2 cellular contexts compared by ENCODE assay signal in the genomic region with DNA sequence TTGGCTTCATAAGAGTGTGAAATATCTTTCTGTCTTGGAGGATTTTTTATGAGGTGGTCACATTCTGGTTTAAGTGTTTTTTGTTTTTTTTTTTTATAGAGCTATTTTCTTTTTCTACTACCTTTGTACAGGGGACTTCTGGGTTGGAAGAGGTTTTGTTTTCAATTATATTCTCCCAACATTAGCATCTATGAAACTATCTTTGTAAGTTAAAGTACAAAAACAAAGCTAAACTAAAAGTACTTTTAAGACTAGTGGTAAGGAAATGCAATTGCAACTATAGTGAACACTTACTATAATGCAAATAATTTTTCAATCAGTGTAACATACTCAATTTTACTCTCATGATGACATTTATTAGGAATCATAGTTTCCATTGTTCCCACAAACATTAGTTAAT.
TF ChIP-seq lines count a peak whose summit lies in the region.

No MANE protein-coding gene starts in this region.

TF ChIP-seq in SK-N-SH, 30 proteins besides CTCF, POLR2A, EP300 and RAD21:
- TF ChIP-seq RCOR1 (IDR thresholded peaks at IDR 0.05; ENCODE audit: low read length) (no peak), NRF1 (IDR thresholded peaks at IDR 0.05; ENCODE audit: low read depth, low read length) (no peak), YY1 (IDR thresholded peaks at IDR 0.05; ENCODE audit: low read depth) (no peak), MXI1 (IDR thresholded peaks at IDR 0.05; ENCODE audit: low read depth, low read length) (no peak), SMC3 (IDR thresholded peaks at IDR 0.05; ENCODE audit: low read depth, low read length) (no peak), TCF12 (IDR thresholded peaks at IDR 0.05) (no peak)
- TF ChIP-seq, protein P1, sequence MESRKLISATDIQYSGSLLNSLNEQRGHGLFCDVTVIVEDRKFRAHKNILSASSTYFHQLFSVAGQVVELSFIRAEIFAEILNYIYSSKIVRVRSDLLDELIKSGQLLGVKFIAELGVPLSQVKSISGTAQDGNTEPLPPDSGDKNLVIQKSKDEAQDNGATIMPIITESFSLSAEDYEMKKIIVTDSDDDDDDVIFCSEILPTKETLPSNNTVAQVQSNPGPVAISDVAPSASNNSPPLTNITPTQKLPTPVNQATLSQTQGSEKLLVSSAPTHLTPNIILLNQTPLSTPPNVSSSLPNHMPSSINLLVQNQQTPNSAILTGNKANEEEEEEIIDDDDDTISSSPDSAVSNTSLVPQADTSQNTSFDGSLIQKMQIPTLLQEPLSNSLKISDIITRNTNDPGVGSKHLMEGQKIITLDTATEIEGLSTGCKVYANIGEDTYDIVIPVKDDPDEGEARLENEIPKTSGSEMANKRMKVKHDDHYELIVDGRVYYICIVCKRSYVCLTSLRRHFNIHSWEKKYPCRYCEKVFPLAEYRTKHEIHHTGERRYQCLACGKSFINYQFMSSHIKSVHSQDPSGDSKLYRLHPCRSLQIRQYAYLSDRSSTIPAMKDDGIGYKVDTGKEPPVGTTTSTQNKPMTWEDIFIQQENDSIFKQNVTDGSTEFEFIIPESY (IDR thresholded peaks at IDR 0.05; ENCODE audit: borderline replicate concordance, low read depth), result no peak
- TF ChIP-seq, protein P2, sequence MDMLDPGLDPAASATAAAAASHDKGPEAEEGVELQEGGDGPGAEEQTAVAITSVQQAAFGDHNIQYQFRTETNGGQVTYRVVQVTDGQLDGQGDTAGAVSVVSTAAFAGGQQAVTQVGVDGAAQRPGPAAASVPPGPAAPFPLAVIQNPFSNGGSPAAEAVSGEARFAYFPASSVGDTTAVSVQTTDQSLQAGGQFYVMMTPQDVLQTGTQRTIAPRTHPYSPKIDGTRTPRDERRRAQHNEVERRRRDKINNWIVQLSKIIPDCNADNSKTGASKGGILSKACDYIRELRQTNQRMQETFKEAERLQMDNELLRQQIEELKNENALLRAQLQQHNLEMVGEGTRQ (IDR thresholded peaks at IDR 0.05; ENCODE audit: borderline replicate concordance, low read depth, low read length), result no peak
- TF ChIP-seq, protein P3, sequence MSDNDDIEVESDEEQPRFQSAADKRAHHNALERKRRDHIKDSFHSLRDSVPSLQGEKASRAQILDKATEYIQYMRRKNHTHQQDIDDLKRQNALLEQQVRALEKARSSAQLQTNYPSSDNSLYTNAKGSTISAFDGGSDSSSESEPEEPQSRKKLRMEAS (IDR thresholded peaks at IDR 0.05; ENCODE audit: low read depth), result no peak
TF ChIP-seq in SK-N-SH: peak in this region for 0.

TF ChIP-seq in SK-N-SH treated with all-trans-retinoic acid at 6 μM for 48 hours, 23 proteins besides CTCF, POLR2A, EP300 and RAD21:
- TF ChIP-seq ZNF8 (CRISPR knock-in tag; IDR thresholded peaks at IDR 0.05), result no peak
- TF ChIP-seq ZNF70 (CRISPR knock-in tag; IDR thresholded peaks at IDR 0.05), result no peak
- TF ChIP-seq ESRRG (CRISPR knock-in tag; IDR thresholded peaks at IDR 0.05), result no peak
- no peak for TF ChIP-seq BACH2 (CRISPR knock-in tag; IDR thresholded peaks at IDR 0.05; ENCODE audit: borderline replicate concordance)
- TF ChIP-seq, protein P4, sequence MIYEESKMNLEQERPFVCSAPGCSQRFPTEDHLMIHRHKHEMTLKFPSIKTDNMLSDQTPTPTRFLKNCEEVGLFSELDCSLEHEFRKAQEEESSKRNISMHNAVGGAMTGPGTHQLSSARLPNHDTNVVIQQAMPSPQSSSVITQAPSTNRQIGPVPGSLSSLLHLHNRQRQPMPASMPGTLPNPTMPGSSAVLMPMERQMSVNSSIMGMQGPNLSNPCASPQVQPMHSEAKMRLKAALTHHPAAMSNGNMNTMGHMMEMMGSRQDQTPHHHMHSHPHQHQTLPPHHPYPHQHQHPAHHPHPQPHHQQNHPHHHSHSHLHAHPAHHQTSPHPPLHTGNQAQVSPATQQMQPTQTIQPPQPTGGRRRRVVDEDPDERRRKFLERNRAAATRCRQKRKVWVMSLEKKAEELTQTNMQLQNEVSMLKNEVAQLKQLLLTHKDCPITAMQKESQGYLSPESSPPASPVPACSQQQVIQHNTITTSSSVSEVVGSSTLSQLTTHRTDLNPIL (CRISPR knock-in tag; IDR thresholded peaks at IDR 0.05; ENCODE audit: low read depth), result no peak
TF ChIP-seq in SK-N-SH treated with all-trans-retinoic acid at 6 μM for 48 hours: peak in this region for 0.
